ENCODE assay signal across 1 cellular context in the genomic region with DNA sequence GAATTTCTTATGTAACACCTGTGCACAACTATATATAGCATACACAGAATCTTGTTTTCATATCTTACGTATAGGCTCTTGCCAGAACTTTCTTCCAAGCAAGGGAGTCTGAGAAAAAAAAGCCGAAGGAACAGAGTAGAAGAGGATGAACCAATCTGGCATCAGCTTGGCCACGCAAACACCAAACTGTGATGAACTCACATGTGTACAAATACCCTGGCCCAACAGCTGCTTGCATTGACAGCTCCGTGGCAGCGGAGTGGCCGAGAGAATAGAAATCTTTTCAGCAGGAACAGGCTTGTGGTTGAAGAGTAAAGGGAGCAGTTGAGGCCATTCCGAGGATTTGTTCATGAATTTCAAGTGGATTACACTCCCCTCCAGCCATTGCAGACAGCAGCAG.
TF ChIP-seq lines count a peak whose summit lies in the region.

No MANE protein-coding gene starts in this region.

TF ChIP-seq in GM23338, 12 proteins besides CTCF, POLR2A, EP300 and RAD21 (continued from another document):
- TF ChIP-seq, protein P1, sequence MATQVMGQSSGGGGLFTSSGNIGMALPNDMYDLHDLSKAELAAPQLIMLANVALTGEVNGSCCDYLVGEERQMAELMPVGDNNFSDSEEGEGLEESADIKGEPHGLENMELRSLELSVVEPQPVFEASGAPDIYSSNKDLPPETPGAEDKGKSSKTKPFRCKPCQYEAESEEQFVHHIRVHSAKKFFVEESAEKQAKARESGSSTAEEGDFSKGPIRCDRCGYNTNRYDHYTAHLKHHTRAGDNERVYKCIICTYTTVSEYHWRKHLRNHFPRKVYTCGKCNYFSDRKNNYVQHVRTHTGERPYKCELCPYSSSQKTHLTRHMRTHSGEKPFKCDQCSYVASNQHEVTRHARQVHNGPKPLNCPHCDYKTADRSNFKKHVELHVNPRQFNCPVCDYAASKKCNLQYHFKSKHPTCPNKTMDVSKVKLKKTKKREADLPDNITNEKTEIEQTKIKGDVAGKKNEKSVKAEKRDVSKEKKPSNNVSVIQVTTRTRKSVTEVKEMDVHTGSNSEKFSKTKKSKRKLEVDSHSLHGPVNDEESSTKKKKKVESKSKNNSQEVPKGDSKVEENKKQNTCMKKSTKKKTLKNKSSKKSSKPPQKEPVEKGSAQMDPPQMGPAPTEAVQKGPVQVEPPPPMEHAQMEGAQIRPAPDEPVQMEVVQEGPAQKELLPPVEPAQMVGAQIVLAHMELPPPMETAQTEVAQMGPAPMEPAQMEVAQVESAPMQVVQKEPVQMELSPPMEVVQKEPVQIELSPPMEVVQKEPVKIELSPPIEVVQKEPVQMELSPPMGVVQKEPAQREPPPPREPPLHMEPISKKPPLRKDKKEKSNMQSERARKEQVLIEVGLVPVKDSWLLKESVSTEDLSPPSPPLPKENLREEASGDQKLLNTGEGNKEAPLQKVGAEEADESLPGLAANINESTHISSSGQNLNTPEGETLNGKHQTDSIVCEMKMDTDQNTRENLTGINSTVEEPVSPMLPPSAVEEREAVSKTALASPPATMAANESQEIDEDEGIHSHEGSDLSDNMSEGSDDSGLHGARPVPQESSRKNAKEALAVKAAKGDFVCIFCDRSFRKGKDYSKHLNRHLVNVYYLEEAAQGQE (IDR thresholded peaks at IDR 0.05; ENCODE audit: unreplicated experiment) = no peak
- TF ChIP-seq JUNB (IDR thresholded peaks at IDR 0.05; ENCODE audit: unreplicated experiment) (no peak), ZNF462 (CRISPR knock-in tag; IDR thresholded peaks at IDR 0.05) (no peak), STAT1 (IDR thresholded peaks at IDR 0.05; ENCODE audit: unreplicated experiment) (no peak)
